ENCODE assay signal across 22 cellular contexts in the genomic region with DNA sequence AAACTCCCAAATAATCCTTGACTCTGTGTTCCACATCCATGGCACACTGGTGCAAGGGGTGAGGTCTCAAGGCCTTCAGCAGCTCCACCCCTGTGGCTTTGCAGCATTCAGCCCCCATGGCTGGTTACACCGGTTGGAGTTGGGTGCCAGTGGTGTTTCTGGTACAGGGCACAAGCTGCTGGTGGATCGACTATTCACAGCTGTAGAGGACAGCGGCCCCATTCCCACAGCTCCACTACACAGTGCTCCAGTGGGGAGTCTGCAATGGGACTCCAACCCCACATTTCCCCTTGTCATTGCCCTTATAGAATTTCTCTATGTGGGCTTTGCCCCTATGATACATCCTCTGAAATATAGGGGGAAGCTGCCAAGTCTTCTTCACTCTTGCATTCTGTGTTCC.
"Had no signal": no experiment of that assay in that cellular context is flagged by ENCODE, and none has a peak within 500 bp of the region (broad histone marks: within the 10 kb centered on the region; RNA-seq: fewer than 3 reads in every experiment).

No MANE protein-coding gene starts in this region.

- H3K36me3 ChIP-seq: left ventricle myocardium inferior, ovary, right atrium auricular region, right lobe of liver, stomach, thyroid gland, transverse colon, upper lobe of left lung, vagina had no signal

- H3K4me2 ChIP-seq: smooth muscle cell had no signal

- H3K4me3 Mint-ChIP-seq: memory B cell; naive thymus-derived CD8-positive, alpha-beta T cell; nephron; neural crest cell; stimulated activated naive B cell treated with anti-CD40 and anti-IgM and Interleukin-4, amounts not matched to agents 10 μg/mL and 1 μg/mL and 100 μg/mL, for 72 hours had no signal

- H3K27me3 Mint-ChIP-seq: memory B cell; naive thymus-derived CD8-positive, alpha-beta T cell; progenitor cell of endocrine pancreas; stimulated activated naive B cell treated with anti-CD40 and anti-IgM and Interleukin-4, amounts not matched to agents 10 μg/mL and 1 μg/mL and 100 μg/mL, for 72 hours had no signal

- H3K4me1 ChIP-seq: left ventricle myocardium inferior, right atrium auricular region, right lobe of liver, stomach, testis, thyroid gland, transverse colon, upper lobe of left lung, vagina had no signal

- H3K27me3 ChIP-seq: ovary, right atrium auricular region, right lobe of liver, stomach, testis, thyroid gland, transverse colon, upper lobe of left lung, vagina had no signal

- DNase-seq: hypothalamus; islet precursor cell; left ventricle myocardium inferior; naive thymus-derived CD8-positive, alpha-beta T cell; ovary; right lobe of liver; stimulated activated CD4-positive, alpha-beta T cell treated with anti-CD3 and anti-CD28 coated beads, Interleukin-1b, Interleukin-23, amount 100 ng/mL, for 48 hours; stimulated activated CD4-positive, alpha-beta T cell treated with anti-CD3 and anti-CD28 coated beads, Interleukin-4, amount 100 ng/mL, for 1 hour; stimulated activated naive B cell treated with anti-CD40 and anti-IgM and Interleukin-4, amounts not matched to agents 10 μg/mL and 1 μg/mL and 100 μg/mL, for 72 hours; stimulated activated naive CD8-positive, alpha-beta T cell treated with anti-CD3 and anti-CD28 coated beads, Interleukin-15, Interleukin-2, amounts not matched to agents 100 U/mL and 50 U/mL, for 24 hours; stomach; testis; thyroid gland; transverse colon; upper lobe of left lung had no signal

- H3K27ac ChIP-seq: left ventricle myocardium inferior, ovary, right atrium auricular region, right lobe of liver, stomach, testis, thyroid gland, transverse colon, upper lobe of left lung, vagina had no signal

- H3K27ac Mint-ChIP-seq: memory B cell; naive thymus-derived CD8-positive, alpha-beta T cell; nephron; progenitor cell of endocrine pancreas; stimulated activated naive B cell treated with anti-CD40 and anti-IgM and Interleukin-4, amounts not matched to agents 10 μg/mL and 1 μg/mL and 100 μg/mL, for 72 hours had no signal

- H3K9me3 Mint-ChIP-seq: memory B cell had no signal

- H3K4me1 Mint-ChIP-seq: nephron had no signal

- H3K9me3 ChIP-seq: ovary, right atrium auricular region, right lobe of liver, stomach, testis, thyroid gland, transverse colon, upper lobe of left lung, vagina had no signal

- H3K4me3 ChIP-seq: left ventricle myocardium inferior, ovary, right atrium auricular region, right lobe of liver, smooth muscle cell, stomach, testis, thyroid gland, transverse colon, upper lobe of left lung, vagina had no signal

- H3K36me3 Mint-ChIP-seq: memory B cell had no signal
